Comparison of ENCODE assay signal across 1 cellular context in genomic region chr16:86806181-86806837, GRCh38.
TF ChIP-seq lines count a peak whose summit lies in the region.

No MANE protein-coding gene starts in this region.

TF ChIP-seq in GM23338, 12 proteins besides CTCF, POLR2A, EP300 and RAD21 (continued from another document):
- TF ChIP-seq ZNF462 (CRISPR knock-in tag; IDR thresholded peaks at IDR 0.05) (no peak), CREB1 (CRISPR knock-in tag; IDR thresholded peaks at IDR 0.05; ENCODE audit: low read depth) (no peak), ETS1 (IDR thresholded peaks at IDR 0.05) (no peak), REST (IDR thresholded peaks at IDR 0.05; ENCODE audit: unreplicated experiment) (no peak), POLR2AphosphoS5 (IDR thresholded peaks at IDR 0.05; ENCODE audit: low read depth) (no peak), EZH2phosphoT487 (IDR thresholded peaks at IDR 0.05; ENCODE audit: unreplicated experiment) (no peak), EZH2 (IDR thresholded peaks at IDR 0.05; ENCODE audit: low read depth, unreplicated experiment) (no peak)
